In the genomic region with DNA sequence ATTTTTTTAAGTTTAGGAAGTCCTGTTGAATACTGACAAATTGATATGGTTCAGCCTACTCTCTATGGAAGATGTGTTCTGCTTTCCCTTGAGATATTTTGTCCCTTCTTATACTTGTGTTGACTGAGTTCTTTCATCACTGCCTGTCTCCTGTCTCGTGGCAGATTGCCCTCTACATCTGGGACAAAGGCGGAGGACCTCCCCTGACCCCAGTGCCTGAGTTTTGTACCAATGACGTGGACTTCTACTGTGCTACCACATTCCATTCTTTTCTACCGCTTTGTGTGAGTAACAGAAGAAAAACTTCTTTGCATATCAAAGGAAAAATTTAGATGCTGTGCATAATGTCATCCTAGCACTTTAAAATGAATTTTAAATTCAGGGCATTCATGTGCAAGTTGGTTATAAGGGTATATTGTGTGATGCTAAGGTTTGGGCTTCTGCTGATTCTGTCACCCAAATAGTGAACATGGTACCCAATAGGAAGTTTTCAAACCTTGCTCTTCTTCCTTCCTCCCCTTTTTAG, we compare ENCODE assay signal across 15 cellular contexts.
"Had no signal": no experiment of that assay in that cellular context is flagged by ENCODE, and none has a peak within 500 bp of the region (broad histone marks: within the 10 kb centered on the region; RNA-seq: fewer than 3 reads in every experiment).

No MANE protein-coding gene starts in this region.

- H3K27ac Mint-ChIP-seq: natural killer cell treated with Interleukin-12 subunit alpha and Interleukin-12 subunit beta and Interleukin-15 and Interleukin-18, amount 100 ng/mL, for 72 hours had no signal

- DNase-seq: activated naive CD4-positive, alpha-beta T cell; caudate nucleus; cortex of kidney; effector CD4-positive, alpha-beta T cell; hippocampal formation; kidney; mesendoderm; psoas muscle; stimulated activated CD4-positive, alpha-beta T cell treated with anti-CD3 and anti-CD28 coated beads, Interleukin-12 subunit alpha, Interleukin-12 subunit beta, amount 100 ng/mL, for 4 hours; stimulated activated CD4-positive, alpha-beta T cell treated with anti-CD3 and anti-CD28 coated beads, Interleukin-2, amount 100 ng/mL, for 24 hours; stomach; T-helper 9 cell; testis; upper lobe of left lung had no signal

- FAIRE-seq: kidney had no signal

- ATAC-seq: natural killer cell treated with Interleukin-12 subunit alpha and Interleukin-12 subunit beta and Interleukin-15 and Interleukin-18, amount 100 ng/mL, for 72 hours; psoas muscle had no signal

- H3K27ac ChIP-seq: psoas muscle, stomach, testis, upper lobe of left lung had no signal

- H3K4me3 ChIP-seq: psoas muscle, stomach, testis, upper lobe of left lung had no signal

- H3K27me3 Mint-ChIP-seq: natural killer cell treated with Interleukin-12 subunit alpha and Interleukin-12 subunit beta and Interleukin-15 and Interleukin-18, amount 100 ng/mL, for 72 hours had no signal

- H3K4me3 Mint-ChIP-seq: natural killer cell treated with Interleukin-12 subunit alpha and Interleukin-12 subunit beta and Interleukin-15 and Interleukin-18, amount 100 ng/mL, for 72 hours had no signal

- H3K9me3 ChIP-seq: testis had no signal

- H3K9me3 Mint-ChIP-seq: natural killer cell treated with Interleukin-12 subunit alpha and Interleukin-12 subunit beta and Interleukin-15 and Interleukin-18, amount 100 ng/mL, for 72 hours had no signal

- H3K4me1 ChIP-seq: psoas muscle, stomach, testis, upper lobe of left lung had no signal

- H3K27me3 ChIP-seq: stomach, testis, upper lobe of left lung had no signal
